In genomic region chr3:43294975-43295374, GRCh38 we compare ENCODE assay signal across 18 cellular contexts. TPM values are rescaled to one million over a fixed set of nuclear protein-coding genes. Genes with fewer than 3 reads are reported as not detected.
A peak's percentile ranks its signal among the peaks of the same experiment; 100 is the strongest.
DNase-seq lines count a peak whose midpoint lies in the region; ATAC-seq and TF ChIP-seq lines count a peak whose summit lies in the region.
"Had no signal": no experiment of that assay in that cellular context is flagged by ENCODE, and none has a peak within 500 bp of the region (broad histone marks: within the 10 kb centered on the region; RNA-seq: fewer than 3 reads in every experiment).

No MANE protein-coding gene starts in this region.

- H3K27ac Mint-ChIP-seq in stimulated activated naive CD8-positive, alpha-beta T cell treated with anti-CD3 and anti-CD28 coated beads, Interleukin-15, Interleukin-2, amounts not matched to agents 100 ng/mL and 50 ng/mL, for 24 hours, result peak overlapping the region; percentile 70
- peak overlapping the region; percentile 88 for H3K27ac Mint-ChIP-seq in activated T-helper 17 cell treated with anti-CD3 and anti-CD28 coated beads, Interleukin-2, amount 50 U/mL, for 72 hours
- H3K27ac Mint-ChIP-seq in WTC11, result no peak overlapping the region

- no peak overlapping the region for H3K4me2 ChIP-seq in mesenchymal stem cell (ENCODE audit: low read length, poor library complexity, severe bottlenecking)

- H3K23ac ChIP-seq in mesenchymal stem cell (ENCODE audit: low read length in 2 of 2), result no peak overlapping the region

- no peak overlapping the region for H2AK5ac ChIP-seq in mesenchymal stem cell (ENCODE audit: low read length, severe bottlenecking)

- H3K27me3 Mint-ChIP-seq in stimulated activated naive CD8-positive, alpha-beta T cell treated with anti-CD3 and anti-CD28 coated beads, Interleukin-15, Interleukin-2, amounts not matched to agents 100 ng/mL and 50 ng/mL, for 24 hours, result no peaks in the 10 kb centered on the region
- no peaks in the 10 kb centered on the region for H3K27me3 Mint-ChIP-seq in activated T-helper 17 cell treated with anti-CD3 and anti-CD28 coated beads, Interleukin-2, amount 50 U/mL, for 72 hours
- H3K27me3 Mint-ChIP-seq in WTC11 (ENCODE audit: low read depth), result no peaks in the 10 kb centered on the region

- peaks cover 3% of the 10 kb centered on the region for H3K4me1 ChIP-seq in mesenchymal stem cell (ENCODE audit: control insufficient read depth, insufficient read depth, low read depth, low read length)

- no peak overlapping the region for H3K4me3 ChIP-seq in mesenchymal stem cell (ENCODE audit: insufficient read depth in 1 of 2, low read depth in 1 of 2, low read length in 2 of 2)
- H3K4me3 ChIP-seq: colonic mucosa, esophagus muscularis mucosa, upper lobe of right lung had no signal

- peaks cover 13% of the 10 kb centered on the region for H3K79me1 ChIP-seq in mesenchymal stem cell (replicated peaks; ENCODE audit: low read length, poor library complexity, severe bottlenecking)

- no peak overlapping the region for H3K14ac ChIP-seq in mesenchymal stem cell (ENCODE audit: low read length in 2 of 2)

- H2AFZ ChIP-seq in mesenchymal stem cell (ENCODE audit: low read depth, low read length), result no peak overlapping the region

- no peak overlapping the region for H2BK15ac ChIP-seq in mesenchymal stem cell (ENCODE audit: low read depth, poor library complexity, severe bottlenecking)

- peaks cover 6% of the 10 kb centered on the region for H3K36me3 Mint-ChIP-seq in stimulated activated naive CD8-positive, alpha-beta T cell treated with anti-CD3 and anti-CD28 coated beads, Interleukin-15, Interleukin-2, amounts not matched to agents 100 ng/mL and 50 ng/mL, for 24 hours (ENCODE audit: low read depth)
- H3K36me3 Mint-ChIP-seq in activated T-helper 17 cell treated with anti-CD3 and anti-CD28 coated beads, Interleukin-2, amount 50 U/mL, for 72 hours (ENCODE audit: low read depth), result peaks cover 24% of the 10 kb centered on the region
- no peaks in the 10 kb centered on the region for H3K36me3 Mint-ChIP-seq in WTC11

- no peaks in the 10 kb centered on the region for H3K9me3 ChIP-seq in mesenchymal stem cell (ENCODE audit: control insufficient read depth, low read length)
- H3K9me3 ChIP-seq: colonic mucosa, esophagus muscularis mucosa, upper lobe of right lung had no signal

- H3K27ac ChIP-seq in mesenchymal stem cell (ENCODE audit: low read length, poor library complexity, severe bottlenecking), result peak overlapping the region; percentile 54
- H3K27ac ChIP-seq: colonic mucosa, upper lobe of right lung had no signal

- no peak overlapping the region for H4K8ac ChIP-seq in mesenchymal stem cell (ENCODE audit: low read length)

- H3K4me1 Mint-ChIP-seq in stimulated activated naive CD8-positive, alpha-beta T cell treated with anti-CD3 and anti-CD28 coated beads, Interleukin-15, Interleukin-2, amounts not matched to agents 100 ng/mL and 50 ng/mL, for 24 hours (ENCODE audit: low read depth), result peaks cover 99% of the 10 kb centered on the region
- H3K4me1 Mint-ChIP-seq in activated T-helper 17 cell treated with anti-CD3 and anti-CD28 coated beads, Interleukin-2, amount 50 U/mL, for 72 hours, result peaks cover 56% of the 10 kb centered on the region
- peaks cover 16% of the 10 kb centered on the region for H3K4me1 Mint-ChIP-seq in WTC11

- H4K91ac ChIP-seq in mesenchymal stem cell (ENCODE audit: low read length), result no peak overlapping the region

- ATAC-seq in stimulated activated naive CD8-positive, alpha-beta T cell treated with anti-CD3 and anti-CD28 coated beads, Interleukin-15, Interleukin-2, amounts not matched to agents 100 U/mL and 50 U/mL, for 24 hours, result no peak
- ATAC-seq in activated T-helper 17 cell treated with anti-CD3 and anti-CD28 coated beads, Interleukin-2, amount 50 U/mL, for 72 hours (replicated peaks), result no peak
- ATAC-seq in WTC11, result no peak
- ATAC-seq: upper lobe of right lung had no signal

- H3K4me3 Mint-ChIP-seq in stimulated activated naive CD8-positive, alpha-beta T cell treated with anti-CD3 and anti-CD28 coated beads, Interleukin-15, Interleukin-2, amounts not matched to agents 100 ng/mL and 50 ng/mL, for 24 hours, result no peak overlapping the region
- H3K4me3 Mint-ChIP-seq in activated T-helper 17 cell treated with anti-CD3 and anti-CD28 coated beads, Interleukin-2, amount 50 U/mL, for 72 hours, result peak overlapping the region; percentile 87
- no peak overlapping the region for H3K4me3 Mint-ChIP-seq in WTC11

- no peak for DNase-seq in stimulated activated naive CD8-positive, alpha-beta T cell treated with anti-CD3 and anti-CD28 coated beads, Interleukin-15, Interleukin-2, amounts not matched to agents 100 U/mL and 50 U/mL, for 24 hours
- DNase-seq in mesenchymal stem cell (no peak), WTC11 (ENCODE audit: low spot score) (no peak), SIG-M5 (lab: John Stamatoyannopoulos, UW) (no peak), iPS-NIHi11 (ENCODE audit: low spot score) (no peak), RPMI8226 (no peak)
- DNase-seq: AML-193; amygdala; colonic mucosa; mammary epithelial cell; NCI-H1930; NCI-H526; nucleus accumbens; stimulated activated CD4-positive, alpha-beta T cell treated with anti-CD3 and anti-CD28 coated beads, Interleukin-12 subunit alpha, Interleukin-12 subunit beta, amount 100 ng/mL, for 4 hours; upper lobe of right lung had no signal

- H3K9ac ChIP-seq in mesenchymal stem cell (ENCODE audit: low read length), result no peak overlapping the region

- peaks cover 0 to 6% of the 10 kb centered on the region in 2 experiments for H3K36me3 ChIP-seq in mesenchymal stem cell (ENCODE audit: control insufficient read depth in 1 of 2, insufficient read depth in 2 of 2, low read depth in 1 of 2, low read length in 2 of 2)
- H3K36me3 ChIP-seq: colonic mucosa, esophagus muscularis mucosa, upper lobe of right lung had no signal

- no peak overlapping the region for H3K4ac ChIP-seq in mesenchymal stem cell (ENCODE audit: low read depth in 1 of 2, low read length in 2 of 2)

- WGBS in mesenchymal stem cell, result no CpG with 5 or more reads among the region's 1 CpG

- no peak overlapping the region for H2BK12ac ChIP-seq in mesenchymal stem cell (ENCODE audit: low read length in 2 of 2)

- POLR2A ChIA-PET in WTC11 (lab: Charles Lee), result no interaction called here

- no peak for TF ChIP-seq CTCF in WTC11 (IDR thresholded peaks at IDR 0.05)

- H2BK120ac ChIP-seq in mesenchymal stem cell (ENCODE audit: low read depth, low read length), result no peak overlapping the region

- no peak overlapping the region for H2BK5ac ChIP-seq in mesenchymal stem cell (ENCODE audit: low read depth, low read length, poor library complexity, severe bottlenecking)

- CTCF ChIA-PET in WTC11 (lab: Charles Lee), result no interaction called here

- H3K18ac ChIP-seq in mesenchymal stem cell (ENCODE audit: low read depth in 1 of 2, low read length in 2 of 2), result no peak overlapping the region

- no peaks in the 10 kb centered on the region for H3K9me3 Mint-ChIP-seq in stimulated activated naive CD8-positive, alpha-beta T cell treated with anti-CD3 and anti-CD28 coated beads, Interleukin-15, Interleukin-2, amounts not matched to agents 100 ng/mL and 50 ng/mL, for 24 hours
- H3K9me3 Mint-ChIP-seq in activated T-helper 17 cell treated with anti-CD3 and anti-CD28 coated beads, Interleukin-2, amount 50 U/mL, for 72 hours, result no peaks in the 10 kb centered on the region
- H3K9me3 Mint-ChIP-seq in WTC11, result no peaks in the 10 kb centered on the region

- no peaks in the 10 kb centered on the region for H3K27me3 ChIP-seq in mesenchymal stem cell (ENCODE audit: control insufficient read depth in 1 of 2, insufficient read depth in 1 of 2, low read length in 2 of 2)
- H3K27me3 ChIP-seq: colonic mucosa, esophagus muscularis mucosa, upper lobe of right lung had no signal

TF ChIP-seq in WTC11, 78 proteins besides CTCF, POLR2A, EP300 and RAD21 (continues in another document):
- TF ChIP-seq TEAD1 (CRISPR knock-in tag; IDR thresholded peaks at IDR 0.05), result no peak
- TF ChIP-seq, protein P1, sequence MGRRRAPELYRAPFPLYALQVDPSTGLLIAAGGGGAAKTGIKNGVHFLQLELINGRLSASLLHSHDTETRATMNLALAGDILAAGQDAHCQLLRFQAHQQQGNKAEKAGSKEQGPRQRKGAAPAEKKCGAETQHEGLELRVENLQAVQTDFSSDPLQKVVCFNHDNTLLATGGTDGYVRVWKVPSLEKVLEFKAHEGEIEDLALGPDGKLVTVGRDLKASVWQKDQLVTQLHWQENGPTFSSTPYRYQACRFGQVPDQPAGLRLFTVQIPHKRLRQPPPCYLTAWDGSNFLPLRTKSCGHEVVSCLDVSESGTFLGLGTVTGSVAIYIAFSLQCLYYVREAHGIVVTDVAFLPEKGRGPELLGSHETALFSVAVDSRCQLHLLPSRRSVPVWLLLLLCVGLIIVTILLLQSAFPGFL (CRISPR knock-in tag; IDR thresholded peaks at IDR 0.05; ENCODE audit: borderline replicate concordance), result no peak
- no peak for TF ChIP-seq ZSCAN18 (CRISPR knock-in tag; IDR thresholded peaks at IDR 0.05)
- no peak for TF ChIP-seq NFYB (CRISPR knock-in tag; conservative IDR thresholded peaks at IDR 0.05; ENCODE audit: low read depth)
- no peak for TF ChIP-seq HMGA2 (CRISPR knock-in tag; IDR thresholded peaks at IDR 0.05)

RNA-seq across cellular contexts. Expression of gene SNRK, which starts 8.6 kb away (rescaled TPM):
- total RNA-seq in activated T-helper 17 cell treated with anti-CD3 and anti-CD28 coated beads, Interleukin-2, amount 50 U/mL, for 72 hours, result 10 to 100 TPM; 25.7 to 25.8 TPM
- polyA plus RNA-seq in mesenchymal stem cell (2013, experiment 1 of 2), result 13.9 TPM
- 13.7 TPM for polyA plus RNA-seq in mesenchymal stem cell (2013, experiment 2 of 2)
- 10.3 to 11.8 TPM (median 10.5 TPM) in 3 replicates for total RNA-seq in WTC11 (2021)
